In the genomic region with DNA sequence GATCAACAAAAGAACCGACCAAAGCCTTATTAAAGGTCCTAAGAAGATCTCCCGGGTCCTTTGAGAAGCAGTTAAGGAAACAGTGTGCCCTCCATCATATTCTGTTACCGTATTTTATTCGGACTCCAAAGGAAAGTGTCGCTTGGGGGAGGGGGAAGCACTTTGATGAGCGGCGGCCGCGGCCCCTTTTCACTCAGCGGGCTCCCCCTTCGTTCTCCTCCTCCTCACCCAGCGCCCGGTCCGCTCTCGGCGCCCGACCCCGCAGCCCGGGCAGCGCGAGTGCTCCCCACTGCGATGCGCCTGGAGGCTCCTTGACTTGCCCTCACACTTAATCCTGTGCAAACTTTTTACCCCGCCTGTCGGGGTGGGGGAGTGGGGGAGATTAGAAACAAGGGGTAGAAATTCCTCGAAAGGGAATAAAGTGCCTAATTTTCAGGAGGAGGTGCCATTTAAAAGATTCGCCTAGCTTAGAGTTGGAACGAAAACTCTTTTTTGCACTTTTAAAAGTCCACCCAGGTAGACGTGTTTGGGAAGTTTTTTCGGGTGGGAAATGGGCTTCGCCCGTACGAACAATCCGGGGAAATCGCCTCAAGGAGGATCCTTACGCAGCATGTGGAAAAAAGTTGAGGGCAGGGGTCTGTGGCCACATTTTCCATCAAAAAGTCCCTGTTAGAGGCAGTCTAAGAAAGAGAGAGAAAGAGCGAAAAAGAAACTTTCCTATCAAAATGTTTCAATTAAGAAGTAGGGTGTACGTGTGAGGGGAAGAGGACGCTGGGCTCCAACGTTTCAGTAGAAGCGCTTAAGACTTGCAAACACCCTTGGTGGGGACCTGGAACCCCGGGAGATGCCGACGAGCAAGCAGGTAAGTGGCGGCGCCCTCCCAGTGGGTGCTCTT, we compare ENCODE assay signal across 1 cellular context.
A peak's percentile ranks its signal among the peaks of the same experiment; 100 is the strongest.
TF ChIP-seq lines count a peak whose summit lies in the region.

No MANE protein-coding gene starts in this region.

TF ChIP-seq in HepG2, 621 proteins besides CTCF, POLR2A, EP300 and RAD21 (continued from another document and continues in another):
- TF ChIP-seq ZBTB40 (IDR thresholded peaks at IDR 0.05) (no peak), ZBTB40 (CRISPR knock-in tag; IDR thresholded peaks at IDR 0.05) (no peak), SIN3A (IDR thresholded peaks at IDR 0.05; ENCODE audit: borderline replicate concordance, low read depth, low read length) (0 out of 2 replicates have a peak, but pooled peaks have one; percentile 12), ZNF781 (CRISPR knock-in tag; IDR thresholded peaks at IDR 0.05; ENCODE audit: borderline replicate concordance, not compliant biosample characterization) (peak; percentile 49), CBX5 (CRISPR knock-in tag; IDR thresholded peaks at IDR 0.05; ENCODE audit: borderline replicate concordance) (no peak), ZFX (CRISPR knock-in tag; IDR thresholded peaks at IDR 0.05; ENCODE audit: low read depth) (no peak), PITX1 (CRISPR knock-in tag; IDR thresholded peaks at IDR 0.05) (peak; percentile 61), CHD4 (IDR thresholded peaks at IDR 0.05; ENCODE audit: borderline replicate concordance, low read length) (no peak), TBX2 (CRISPR knock-in tag; IDR thresholded peaks at IDR 0.05; ENCODE audit: borderline replicate concordance) (0 out of 2 replicates have a peak, but pooled peaks have one; percentile 33), CENPX (CRISPR knock-in tag; IDR thresholded peaks at IDR 0.05) (no peak), ZNF441 (CRISPR knock-in tag; IDR thresholded peaks at IDR 0.05; ENCODE audit: borderline replicate concordance) (no peak), ZNF33B (CRISPR knock-in tag; IDR thresholded peaks at IDR 0.05) (0 out of 2 replicates have a peak, but pooled peaks have one; percentile 3), HOXA3 (CRISPR knock-in tag; IDR thresholded peaks at IDR 0.05) (no peak), AGO2 (optimal IDR thresholded peaks at IDR 0.05; ENCODE audit: low read depth, low read length) (peak; percentile 17), ZNF251 (CRISPR knock-in tag; IDR thresholded peaks at IDR 0.05) (no peak), ZNF782 (CRISPR knock-in tag; IDR thresholded peaks at IDR 0.05; ENCODE audit: borderline replicate concordance) (0 out of 2 replicates have a peak, but pooled peaks have one; percentile 9), ZBTB42 (CRISPR knock-in tag; IDR thresholded peaks at IDR 0.05) (0 out of 2 replicates have a peak, but pooled peaks have one; percentile 25), ZBTB1 (CRISPR knock-in tag; IDR thresholded peaks at IDR 0.05; ENCODE audit: borderline replicate concordance) (no peak), TCF7L2 (IDR thresholded peaks at IDR 0.05; ENCODE audit: low read depth, low read length) (no peak), ISL2 (CRISPR knock-in tag; IDR thresholded peaks at IDR 0.05) (0 out of 2 replicates have a peak, but pooled peaks have one; percentile 15), CAMTA2 (CRISPR knock-in tag; IDR thresholded peaks at IDR 0.05; ENCODE audit: borderline replicate concordance) (0 out of 2 replicates have a peak, but pooled peaks have one; percentile 22), SETDB1 (CRISPR knock-in tag; IDR thresholded peaks at IDR 0.05; ENCODE audit: borderline replicate concordance) (peak; percentile 84; the same call in 1 of the 2 replicates), ZNF510 (CRISPR knock-in tag; IDR thresholded peaks at IDR 0.05; ENCODE audit: low read depth) (no peak), ZNF354B (CRISPR knock-in tag; IDR thresholded peaks at IDR 0.05) (0 out of 2 replicates have a peak, but pooled peaks have one; percentile 40), ZNF605 (CRISPR knock-in tag; IDR thresholded peaks at IDR 0.05) (peak; percentile 53; the same call in 1 of the 2 replicates), KDM5A (IDR thresholded peaks at IDR 0.05; ENCODE audit: borderline replicate concordance, low read length) (peak; percentile 46; the same call in 1 of the 2 replicates), ZNF773 (CRISPR knock-in tag; IDR thresholded peaks at IDR 0.05; ENCODE audit: borderline replicate concordance) (no peak), ZC3H4 (CRISPR knock-in tag; IDR thresholded peaks at IDR 0.05; ENCODE audit: borderline replicate concordance) (peak; percentile 53; the same call in 1 of the 2 replicates), MXD4 (CRISPR knock-in tag; IDR thresholded peaks at IDR 0.05) (no peak), DRAP1 (CRISPR knock-in tag; IDR thresholded peaks at IDR 0.05) (0 out of 2 replicates have a peak, but pooled peaks have one; percentile 6), CSRNP2 (CRISPR knock-in tag; conservative IDR thresholded peaks at IDR 0.05; ENCODE audit: low read depth) (no peak), ZNF878 (CRISPR knock-in tag; IDR thresholded peaks at IDR 0.05) (0 out of 2 replicates have a peak, but pooled peaks have one; percentile 24), HNRNPLL (IDR thresholded peaks at IDR 0.05; ENCODE audit: low read depth, low read length, poor library complexity, severe bottlenecking) (peak; percentile 94), HMGXB4 (CRISPR knock-in tag; IDR thresholded peaks at IDR 0.05; ENCODE audit: borderline replicate concordance in 1 of 2, low read depth in 1 of 2) (peak in 1 of 2 experiments; percentile 15; a peak in 2 of 4 replicates), POGZ (CRISPR knock-in tag; IDR thresholded peaks at IDR 0.05) (no peak), DMAP1 (CRISPR knock-in tag; IDR thresholded peaks at IDR 0.05) (no peak), MAZ (IDR thresholded peaks at IDR 0.05; ENCODE audit: borderline replicate concordance, low read depth, low read length) (no peak), MAZ (CRISPR knock-in tag; IDR thresholded peaks at IDR 0.05; ENCODE audit: low read depth) (no peak), ZMYM3 (CRISPR knock-in tag; IDR thresholded peaks at IDR 0.05) (no peak), SSRP1 (CRISPR knock-in tag; IDR thresholded peaks at IDR 0.05) (no peak), MIER2 (CRISPR knock-in tag; IDR thresholded peaks at IDR 0.05) (no peak), SOX6 (IDR thresholded peaks at IDR 0.05) (no peak), SOX6 (CRISPR knock-in tag; IDR thresholded peaks at IDR 0.05) (0 out of 2 replicates have a peak, but pooled peaks have one; percentile 14), MYNN (CRISPR knock-in tag; IDR thresholded peaks at IDR 0.05; ENCODE audit: low read depth) (no peak), SPEN (CRISPR knock-in tag; IDR thresholded peaks at IDR 0.05; ENCODE audit: low read depth) (no peak), ZNF414 (CRISPR knock-in tag; IDR thresholded peaks at IDR 0.05) (no peak), CREM (IDR thresholded peaks at IDR 0.05) (no peak), CREM (CRISPR knock-in tag; IDR thresholded peaks at IDR 0.05) (no peak), FIP1L1 (IDR thresholded peaks at IDR 0.05; ENCODE audit: borderline replicate concordance, insufficient read depth, low read depth, low read length) (no peak)
- TF ChIP-seq, protein P1, sequence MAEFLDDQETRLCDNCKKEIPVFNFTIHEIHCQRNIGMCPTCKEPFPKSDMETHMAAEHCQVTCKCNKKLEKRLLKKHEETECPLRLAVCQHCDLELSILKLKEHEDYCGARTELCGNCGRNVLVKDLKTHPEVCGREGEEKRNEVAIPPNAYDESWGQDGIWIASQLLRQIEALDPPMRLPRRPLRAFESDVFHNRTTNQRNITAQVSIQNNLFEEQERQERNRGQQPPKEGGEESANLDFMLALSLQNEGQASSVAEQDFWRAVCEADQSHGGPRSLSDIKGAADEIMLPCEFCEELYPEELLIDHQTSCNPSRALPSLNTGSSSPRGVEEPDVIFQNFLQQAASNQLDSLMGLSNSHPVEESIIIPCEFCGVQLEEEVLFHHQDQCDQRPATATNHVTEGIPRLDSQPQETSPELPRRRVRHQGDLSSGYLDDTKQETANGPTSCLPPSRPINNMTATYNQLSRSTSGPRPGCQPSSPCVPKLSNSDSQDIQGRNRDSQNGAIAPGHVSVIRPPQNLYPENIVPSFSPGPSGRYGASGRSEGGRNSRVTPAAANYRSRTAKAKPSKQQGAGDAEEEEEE (CRISPR knock-in tag; IDR thresholded peaks at IDR 0.05; ENCODE audit: borderline replicate concordance) = no peak
